ENCODE assay signal across 8 cellular contexts in genomic region chr5:8457187-8458037, GRCh38.
DNase-seq lines count a peak whose midpoint lies in the region; ATAC-seq and TF ChIP-seq lines count a peak whose summit lies in the region.

No MANE protein-coding gene starts in this region.

- peak; percentile 94 for ATAC-seq in HG02610 (IDR thresholded peaks at IDR 0.05; ENCODE audit: unreplicated experiment)

- peak; percentile 98 for DNase-seq in EL
- peak; percentile 97 to 98 for DNase-seq in NCI-H1930 (lab: John Stamatoyannopoulos, UW)
- peak; percentile 83 to 87 for DNase-seq in activated CD4-positive, alpha-beta T cell treated with anti-CD3 and anti-CD28 coated beads, Interleukin-2, amount 50 U/mL, for 4 hours
- DNase-seq in dermis blood vessel endothelial cell, result peak; percentile 95
- peak; percentile 92 to 96 for DNase-seq in lower leg skin (ENCODE audit: low spot score in 2 of 2)
- DNase-seq in stimulated activated CD4-positive, alpha-beta T cell treated with anti-CD3 and anti-CD28 coated beads, TNF-alpha, amount 100 ng/mL, for 48 hours (ENCODE audit: low read depth in 3 of 3), result peak; percentile 68 to 77 (median 73)
- DNase-seq in KBM-7, result no peak

- TF ChIP-seq CTCF in lower leg skin (IDR thresholded peaks at IDR 0.05), result no peak

- 35 to 41% methylated on average over 51 to 72 of the region's 74 CpGs for WGBS in lower leg skin, 2 donors

- intact Hi-C loops in lower leg skin (cut with DNase I; ENCODE audit: low total_unique reads), result no loop called here

- TF ChIP-seq POLR2A in lower leg skin (IDR thresholded peaks at IDR 0.05), result no peak

- in situ Hi-C loops in KBM-7 (cut with MboI; ENCODE audit: low pct_unique_long_range_greater_than_20kb, low sequenced_read_pairs), result no loop called here

- peak overlapping the region; percentile 62 for H3K4me3 ChIP-seq in lower leg skin (ENCODE audit: low read depth, poor library complexity, severe bottlenecking)
